In the genomic region with DNA sequence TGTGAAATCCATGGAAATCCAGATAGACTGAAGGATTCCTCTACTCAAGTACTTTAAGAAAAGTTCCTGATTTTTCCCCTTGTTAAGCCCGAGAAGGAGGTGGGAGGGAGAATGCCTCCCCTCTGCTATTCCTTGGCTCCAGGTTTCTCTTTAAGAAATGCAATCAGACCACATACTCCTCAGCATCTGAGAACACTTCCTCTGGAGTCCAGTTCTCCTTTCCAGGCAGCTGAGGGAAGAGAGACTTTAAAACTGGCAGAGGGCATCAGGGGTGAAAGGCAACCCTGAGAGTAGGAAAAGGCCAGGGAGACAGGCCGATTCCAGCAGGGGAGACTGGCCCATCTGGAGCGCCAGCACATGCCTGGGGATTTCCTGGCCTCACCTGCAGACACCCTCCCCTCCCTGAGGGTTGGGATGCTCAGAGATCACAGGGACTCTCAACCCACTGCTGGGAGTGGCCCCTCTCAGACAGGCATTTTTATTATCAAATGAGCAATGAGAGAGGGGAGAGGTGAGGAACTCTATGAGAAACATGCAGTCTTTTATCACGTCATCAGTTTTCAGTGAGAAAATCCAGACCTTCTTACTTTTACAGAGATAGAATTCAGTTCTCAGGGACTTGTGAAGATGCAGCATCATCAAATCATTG, we compare ENCODE assay signal across 17 cellular contexts. TPM values are rescaled to one million over a fixed set of nuclear protein-coding genes. Genes with fewer than 3 reads are reported as not detected.
DNase-seq lines count a peak whose midpoint lies in the region; ATAC-seq and TF ChIP-seq lines count a peak whose summit lies in the region.
"Had no signal": no experiment of that assay in that cellular context is flagged by ENCODE, and none has a peak within 500 bp of the region (broad histone marks: within the 10 kb centered on the region; RNA-seq: fewer than 3 reads in every experiment).

No MANE protein-coding gene starts in this region.

- peak overlapping the region; percentile 97 for H3K9ac ChIP-seq in mammary epithelial cell (ENCODE audit: insufficient read depth, low read length)
- H3K9ac ChIP-seq: KMS-11 had no signal

- no peak overlapping the region for H3K4me3 Mint-ChIP-seq in stimulated activated naive CD8-positive, alpha-beta T cell treated with anti-CD3 and anti-CD28 coated beads, Interleukin-15, Interleukin-2, amounts not matched to agents 100 ng/mL and 50 ng/mL, for 24 hours
- H3K4me3 Mint-ChIP-seq: immature natural killer cell had no signal

- H3K4me1 ChIP-seq in mammary epithelial cell (ENCODE audit: insufficient read depth, low read length) = peaks cover 32% of the 10 kb centered on the region
- peaks cover 22% of the 10 kb centered on the region for H3K4me1 ChIP-seq in mucosa of descending colon (ENCODE audit: low read depth)

- H3K9me3 Mint-ChIP-seq in stimulated activated naive CD8-positive, alpha-beta T cell treated with anti-CD3 and anti-CD28 coated beads, Interleukin-15, Interleukin-2, amounts not matched to agents 100 ng/mL and 50 ng/mL, for 24 hours = no peaks in the 10 kb centered on the region
- H3K9me3 Mint-ChIP-seq: activated T-helper 2 cell treated with anti-CD3 and anti-CD28 coated beads, Interferon-gamma antibody, Interleukin-2, Interleukin-4, amounts not matched to agents 10 μg/mL and 5 μg/mL and 100 μg/mL, durations not matched to agents 14 hours and 24 hours and 36 hours; immature natural killer cell had no signal

- ATAC-seq in stimulated activated naive CD8-positive, alpha-beta T cell treated with anti-CD3 and anti-CD28 coated beads, Interleukin-15, Interleukin-2, amounts not matched to agents 100 U/mL and 50 U/mL, for 24 hours = no peak
- ATAC-seq in mucosa of descending colon (peak; percentile 2), HG03045 (IDR thresholded peaks at IDR 0.05; ENCODE audit: unreplicated experiment) (no peak)

- H3K27me3 Mint-ChIP-seq in stimulated activated naive CD8-positive, alpha-beta T cell treated with anti-CD3 and anti-CD28 coated beads, Interleukin-15, Interleukin-2, amounts not matched to agents 100 ng/mL and 50 ng/mL, for 24 hours = peaks cover 12% of the 10 kb centered on the region

- no peak for DNase-seq in stimulated activated naive CD8-positive, alpha-beta T cell treated with anti-CD3 and anti-CD28 coated beads, Interleukin-15, Interleukin-2, amounts not matched to agents 100 U/mL and 50 U/mL, for 24 hours
- DNase-seq in mammary epithelial cell (peak; percentile 94), mucosa of descending colon (peak in 1 of 3 donors; percentile 35), ecto neural progenitor cell (ENCODE audit: low spot score) (no peak), NCI-H345 (lab: John Stamatoyannopoulos, UW) (no peak), NCI-H2081 (lab: John Stamatoyannopoulos, UW) (no peak)
- DNase-seq: activated CD4-positive, alpha-beta T cell treated with anti-CD3 and anti-CD28 coated beads for 48 hours; DND-41; immature natural killer cell; NCI-H187; T-helper 1 cell; tibial artery had no signal

- dilution Hi-C loops in mammary epithelial cell (cut with HindIII; ENCODE audit: low sequenced_read_pairs) = no loop called here

- BruUV-seq in mammary epithelial cell (replicated peaks; lab: Mats Ljungman, UMichigan) = no TSS peak

- H3K27ac Mint-ChIP-seq in stimulated activated naive CD8-positive, alpha-beta T cell treated with anti-CD3 and anti-CD28 coated beads, Interleukin-15, Interleukin-2, amounts not matched to agents 100 ng/mL and 50 ng/mL, for 24 hours = peak overlapping the region; percentile 83
- H3K27ac Mint-ChIP-seq: activated T-helper 2 cell treated with anti-CD3 and anti-CD28 coated beads, Interferon-gamma antibody, Interleukin-2, Interleukin-4, amounts not matched to agents 10 μg/mL and 5 μg/mL and 100 μg/mL, durations not matched to agents 14 hours and 24 hours and 36 hours; immature natural killer cell had no signal

- CTCF ChIA-PET in mammary epithelial cell (lab: Charles Lee; ENCODE audit: low non-redundant PET) = no interaction called here

- intact Hi-C loops in mammary epithelial cell (cut with micrococcal nuclease) = loop anchor here (10.0 kb wide), 1 partner anchor 60 kb away; no protein-coding TSS in a partner anchor
- intact Hi-C loops in mucosa of descending colon (cut with DNase I, micrococcal nuclease) = loop anchor here in 1 of 2 donors (5.0 kb wide), 1 partner anchor 92 kb away; a partner anchor contains a TSS

- no peaks in the 10 kb centered on the region for H4K20me1 ChIP-seq in mammary epithelial cell (ENCODE audit: insufficient read depth, low read length)

- H3K36me3 Mint-ChIP-seq in stimulated activated naive CD8-positive, alpha-beta T cell treated with anti-CD3 and anti-CD28 coated beads, Interleukin-15, Interleukin-2, amounts not matched to agents 100 ng/mL and 50 ng/mL, for 24 hours (ENCODE audit: low read depth) = no peaks in the 10 kb centered on the region
- H3K36me3 Mint-ChIP-seq: immature natural killer cell had no signal

- H3K4me1 Mint-ChIP-seq in stimulated activated naive CD8-positive, alpha-beta T cell treated with anti-CD3 and anti-CD28 coated beads, Interleukin-15, Interleukin-2, amounts not matched to agents 100 ng/mL and 50 ng/mL, for 24 hours (ENCODE audit: low read depth) = peaks cover 43% of the 10 kb centered on the region

- WGBS in mammary epithelial cell (ENCODE audit: low coverage, missing lambda C conversion rate) = 20% methylated on average over 3 of the region's 4 CpGs

- TF ChIP-seq CTCF in mammary epithelial cell (conservative IDR thresholded peaks at IDR 0.05 in 1 of 2, IDR thresholded peaks at IDR 0.05 in 1 of 2; ENCODE audit: extremely low read depth in 1 of 2, insufficient read depth in 1 of 2, low read depth in 1 of 2, low read length in 2 of 2) = no peak
- no peak for TF ChIP-seq CTCF in mucosa of descending colon (IDR thresholded peaks at IDR 0.05)

- H3K36me3 ChIP-seq in mammary epithelial cell (ENCODE audit: insufficient read depth, low read length) (peaks cover 4% of the 10 kb centered on the region), mucosa of descending colon (ENCODE audit: low read depth) (no peaks in the 10 kb centered on the region)
- H3K36me3 ChIP-seq: cardiac muscle cell, tibial artery had no signal

- H3K4me3 ChIP-seq in mammary epithelial cell (replicated peaks in 1 of 3; ENCODE audit: insufficient read depth in 1 of 3, low read depth in 2 of 3, low read length in 3 of 3) (no peak overlapping the region), mucosa of descending colon (no peak overlapping the region)
- H3K4me3 ChIP-seq: cardiac muscle cell, tibial artery had no signal

- H2AFZ ChIP-seq in mammary epithelial cell (ENCODE audit: low read depth, low read length) = peak overlapping the region; percentile 64

- no peaks in the 10 kb centered on the region for H3K27me3 ChIP-seq in mammary epithelial cell (ENCODE audit: insufficient read depth, low read length)
- H3K27me3 ChIP-seq: cardiac muscle cell, tibial artery had no signal

- H3K27ac ChIP-seq in mammary epithelial cell (ENCODE audit: insufficient read depth, low read depth, low read length) = peak overlapping the region; percentile 98
- H3K27ac ChIP-seq: cardiac muscle cell, KMS-11 had no signal

- H3K9me3 ChIP-seq in mammary epithelial cell (replicated peaks; ENCODE audit: insufficient read depth, low read length) (no peaks in the 10 kb centered on the region), mucosa of descending colon (no peaks in the 10 kb centered on the region)
- H3K9me3 ChIP-seq: tibial artery had no signal

- H3K4me2 ChIP-seq in mammary epithelial cell (ENCODE audit: insufficient read depth, low read depth, low read length) = peak overlapping the region; percentile 15
- H3K4me2 ChIP-seq: KMS-11 had no signal

- peaks cover 30% of the 10 kb centered on the region for H3K79me2 ChIP-seq in mammary epithelial cell (ENCODE audit: insufficient read depth, low read length)

- in situ Hi-C loops in mammary epithelial cell (cut with MboI; ENCODE audit: low sequenced_read_pairs in 2 of 2) = loop anchor here in 1 of 2 donors (5.0 kb wide), 1 partner anchor 92 kb away; a partner anchor contains a TSS

RNA-seq across cellular contexts. Expression of a gene that starts 1.9 kb away (rescaled TPM):
- total RNA-seq in mammary epithelial cell = 100 to 1,000 TPM in 1 of 2 donors, 10 to 100 TPM in 1; 33.7 to 204 TPM
- polyA plus RNA-seq in mammary epithelial cell = 309 TPM
- polyA minus RNA-seq in mammary epithelial cell = 450 TPM
- total RNA-seq in mucosa of descending colon = 100 to 1,000 TPM; 245 to 680 (median 667) TPM
